In the genomic region with DNA sequence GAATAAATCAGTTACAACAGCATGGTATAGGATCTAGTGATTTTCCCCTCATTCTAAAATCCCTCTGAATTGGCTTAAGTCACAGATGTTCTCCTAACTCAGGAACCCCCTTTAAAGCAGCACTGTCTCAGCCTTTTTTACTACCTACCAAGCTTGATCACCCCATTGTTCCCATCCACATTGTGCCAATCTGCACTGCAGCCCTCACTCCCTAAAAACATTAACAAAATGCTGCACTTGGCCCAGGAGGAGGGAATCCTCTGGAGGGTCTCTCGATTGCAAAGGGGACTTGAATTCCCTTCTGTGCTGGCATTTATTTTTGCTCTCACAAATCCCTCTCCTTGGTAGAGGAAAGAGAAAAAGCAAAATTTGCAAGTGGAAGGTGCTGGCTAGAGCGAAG, we compare ENCODE assay signal across 18 cellular contexts.
DNase-seq lines count a peak whose midpoint lies in the region; ATAC-seq and TF ChIP-seq lines count a peak whose summit lies in the region.
"Had no signal": no experiment of that assay in that cellular context is flagged by ENCODE, and none has a peak within 500 bp of the region (broad histone marks: within the 10 kb centered on the region; RNA-seq: fewer than 3 reads in every experiment).

No MANE protein-coding gene starts in this region.

- H3K23ac ChIP-seq in mesendoderm (ENCODE audit: low read length), result no peak overlapping the region

- H3K4me3 Mint-ChIP-seq in GM23338 (no peak overlapping the region), brain (no peak overlapping the region), endodermal cell (no peak overlapping the region)
- H3K4me3 Mint-ChIP-seq: B cell; CD4-positive, alpha-beta T cell; CD8-positive, alpha-beta T cell had no signal

- 0 out of 2 replicates have a peak, but pooled peaks cover 3% of the 10 kb centered on the region for H3K4me1 ChIP-seq in GM23338 (ENCODE audit: insufficient read depth)
- no peaks in the 10 kb centered on the region for H3K4me1 ChIP-seq in endodermal cell (ENCODE audit: control insufficient read depth, insufficient read depth, low read length)
- peaks cover 0 to 9% of the 10 kb centered on the region in 2 donors for H3K4me1 ChIP-seq in ascending aorta
- no peaks in the 10 kb centered on the region for H3K4me1 ChIP-seq in mesendoderm (ENCODE audit: control insufficient read depth, low read depth, low read length)
- H3K4me1 ChIP-seq: A549; BLaER1 treated with 17β-estradiol and CSF1 and Interleukin-3, amounts not matched to agents 10 nM and 100 nM; Caco-2 had no signal

- peak; percentile 5 for DNase-seq in GM23338 (ENCODE audit: low spot score)
- no peak for DNase-seq in endodermal cell
- no peak for DNase-seq in ascending aorta (ENCODE audit: low spot score in 2 of 2)
- no peak for DNase-seq in coronary artery (ENCODE audit: low spot score)
- DNase-seq in mesendoderm, result no peak
- DNase-seq: AML-193; Caco-2; Calu3; CD4-positive, alpha-beta T cell; CD8-positive, alpha-beta T cell; DMS79 treated with DMSO at 0.1 percent for 48 hours; GF-D8 had no signal

- peaks cover 18% of the 10 kb centered on the region for H3K4me1 Mint-ChIP-seq in GM23338
- H3K4me1 Mint-ChIP-seq in brain, result peaks cover 53% of the 10 kb centered on the region
- H3K4me1 Mint-ChIP-seq in endodermal cell, result no peaks in the 10 kb centered on the region
- H3K4me1 Mint-ChIP-seq: B cell had no signal

- H3K4ac ChIP-seq in mesendoderm (ENCODE audit: low read depth, low read length), result no peak overlapping the region

- no peak overlapping the region for H2BK120ac ChIP-seq in mesendoderm (ENCODE audit: low read depth, low read length)

- H3K18ac ChIP-seq in mesendoderm (ENCODE audit: low read length), result no peak overlapping the region

- 0 out of 2 replicates have a peak overlapping the region, but pooled peaks have one; percentile 25 for H3K4me2 ChIP-seq in GM23338
- H3K4me2 ChIP-seq in mesendoderm (ENCODE audit: low read length), result no peak overlapping the region
- H3K4me2 ChIP-seq: A549; BLaER1 treated with 17β-estradiol and CSF1 and Interleukin-3, amounts not matched to agents 10 nM and 100 nM had no signal

- no peak overlapping the region for H2BK5ac ChIP-seq in mesendoderm (ENCODE audit: low read length)

- no peak overlapping the region for H2AK5ac ChIP-seq in mesendoderm (ENCODE audit: low read length)

- H2AFZ ChIP-seq in GM23338, result peak overlapping the region; percentile 7; the same call in 1 of the 2 replicates

- H3K79me1 ChIP-seq in mesendoderm (ENCODE audit: low read length), result no peaks in the 10 kb centered on the region

- H3K9me3 Mint-ChIP-seq in GM23338, result no peaks in the 10 kb centered on the region
- no peaks in the 10 kb centered on the region for H3K9me3 Mint-ChIP-seq in brain
- no peaks in the 10 kb centered on the region for H3K9me3 Mint-ChIP-seq in endodermal cell

- peak; percentile 61 for ATAC-seq in GM23338
- ATAC-seq: A549; CD8-positive, alpha-beta T cell had no signal

- H3K27me3 Mint-ChIP-seq in GM23338 (ENCODE audit: insufficient read depth, low read depth, poor library complexity) (no peaks in the 10 kb centered on the region), brain (no peaks in the 10 kb centered on the region), endodermal cell (ENCODE audit: insufficient read depth) (no peaks in the 10 kb centered on the region)
- H3K27me3 Mint-ChIP-seq: B cell; CD4-positive, alpha-beta T cell had no signal

- 78 to 81% methylated on average over 1 to 2 of the region's 2 CpGs for WGBS in endodermal cell (ENCODE audit: insufficient coverage in 1 of 2, insufficient read length in 1 of 2), 2 experiments
- no CpG with 5 or more reads among the region's 2 CpGs for WGBS in mesendoderm (ENCODE audit: extremely low coverage, insufficient coverage, low lambda C conversion rate)

- H2BK15ac ChIP-seq in mesendoderm (replicated peaks; ENCODE audit: low read depth), result no peak overlapping the region

- H3K27ac ChIP-seq in GM23338 (ENCODE audit: low read depth) (no peak overlapping the region; the same call in 1 of the 2 replicates), endodermal cell (ENCODE audit: low read depth, low read length) (no peak overlapping the region), ascending aorta (no peak overlapping the region), coronary artery (no peak overlapping the region), mesendoderm (ENCODE audit: low read depth, low read length) (no peak overlapping the region)
- H3K27ac ChIP-seq: 22Rv1; A549; BLaER1 treated with 17β-estradiol and CSF1 and Interleukin-3, amounts not matched to agents 10 nM and 100 nM; C4-2B had no signal

- no peak overlapping the region for H3K4me3 ChIP-seq in GM23338
- H3K4me3 ChIP-seq in endodermal cell (ENCODE audit: low read length), result no peak overlapping the region
- H3K4me3 ChIP-seq in ascending aorta, result no peak overlapping the region
- H3K4me3 ChIP-seq in coronary artery, result no peak overlapping the region
- no peak overlapping the region for H3K4me3 ChIP-seq in mesendoderm (ENCODE audit: low read length)
- H3K4me3 ChIP-seq: A549; BLaER1 treated with 17β-estradiol and CSF1 and Interleukin-3, amounts not matched to agents 10 nM and 100 nM had no signal

- H3K9ac ChIP-seq in endodermal cell (ENCODE audit: extremely low read depth, low read length, poor library complexity, severe bottlenecking), result no peak overlapping the region
- H3K9ac ChIP-seq in mesendoderm (ENCODE audit: low read length), result no peak overlapping the region
- H3K9ac ChIP-seq: BLaER1 treated with 17β-estradiol and CSF1 and Interleukin-3, amounts not matched to agents 10 nM and 100 nM had no signal

- no peaks in the 10 kb centered on the region for H3K36me3 ChIP-seq in GM23338 (ENCODE audit: insufficient read depth)
- H3K36me3 ChIP-seq in endodermal cell (ENCODE audit: control insufficient read depth, insufficient read depth, low read length), result no peaks in the 10 kb centered on the region
- no peaks in the 10 kb centered on the region for H3K36me3 ChIP-seq in ascending aorta
- H3K36me3 ChIP-seq in mesendoderm (ENCODE audit: control insufficient read depth, insufficient read depth, low read length), result no peaks in the 10 kb centered on the region
- H3K36me3 ChIP-seq: BLaER1 treated with 17β-estradiol and CSF1 and Interleukin-3, amounts not matched to agents 10 nM and 100 nM had no signal

- no peaks in the 10 kb centered on the region for H3K79me2 ChIP-seq in GM23338 (replicated peaks; ENCODE audit: insufficient read depth)
- no peaks in the 10 kb centered on the region for H3K79me2 ChIP-seq in mesendoderm (ENCODE audit: control insufficient read depth, insufficient read depth, low read length)

- H3K27ac Mint-ChIP-seq in GM23338 (no peak overlapping the region), brain (peak overlapping the region in 4 of 5 experiments; percentile 1 to 68 (median 49)), endodermal cell (peak overlapping the region; percentile 35)
- H3K27ac Mint-ChIP-seq: B cell; CD4-positive, alpha-beta T cell; CD8-positive, alpha-beta T cell had no signal

- H3K9me3 ChIP-seq in endodermal cell (ENCODE audit: control insufficient read depth, low read length) (no peaks in the 10 kb centered on the region), ascending aorta (no peaks in the 10 kb centered on the region)
- H3K9me3 ChIP-seq: A549; BLaER1 treated with 17β-estradiol and CSF1 and Interleukin-3, amounts not matched to agents 10 nM and 100 nM; Caco-2 had no signal

- no peak overlapping the region for H3K56ac ChIP-seq in mesendoderm (ENCODE audit: low read length)

- intact Hi-C loops in ascending aorta (cut with DNase I), result no loop called here

- H3F3A ChIP-seq in GM23338 (replicated peaks; ENCODE audit: low read depth), result no peaks in the 10 kb centered on the region

- H3K27me3 ChIP-seq in GM23338 (ENCODE audit: insufficient read depth), result no peaks in the 10 kb centered on the region
- no peaks in the 10 kb centered on the region for H3K27me3 ChIP-seq in endodermal cell (ENCODE audit: control insufficient read depth, insufficient read depth, low read length, poor library complexity, severe bottlenecking)
- no peaks in the 10 kb centered on the region for H3K27me3 ChIP-seq in ascending aorta
- no peaks in the 10 kb centered on the region for H3K27me3 ChIP-seq in mesendoderm (ENCODE audit: insufficient read depth, low read length, poor library complexity)
- H3K27me3 ChIP-seq: BLaER1 treated with 17β-estradiol and CSF1 and Interleukin-3, amounts not matched to agents 10 nM and 100 nM had no signal

- no peak for TF ChIP-seq CTCF in GM23338 (conservative IDR thresholded peaks at IDR 0.05; ENCODE audit: low read depth in 2 of 2)
- TF ChIP-seq CTCF in brain (conservative IDR thresholded peaks at IDR 0.05), result no peak
- no peak for TF ChIP-seq CTCF in endodermal cell (conservative IDR thresholded peaks at IDR 0.05)
- no peak for TF ChIP-seq CTCF in ascending aorta (IDR thresholded peaks at IDR 0.05)
- TF ChIP-seq CTCF in coronary artery (IDR thresholded peaks at IDR 0.05), result no peak

- no peak overlapping the region for H4K8ac ChIP-seq in mesendoderm (ENCODE audit: low read depth, low read length)

- no peaks in the 10 kb centered on the region for H4K20me1 ChIP-seq in GM23338 (replicated peaks; ENCODE audit: insufficient read depth)
- H4K20me1 ChIP-seq: BLaER1 treated with 17β-estradiol and CSF1 and Interleukin-3, amounts not matched to agents 10 nM and 100 nM had no signal

- no peak overlapping the region for H4K5ac ChIP-seq in mesendoderm (ENCODE audit: low read length)

- H3K36me3 Mint-ChIP-seq in GM23338 (ENCODE audit: low read depth) (no peaks in the 10 kb centered on the region; the same call in 2 of the 3 replicates), brain (no peaks in the 10 kb centered on the region), endodermal cell (ENCODE audit: low read depth) (no peaks in the 10 kb centered on the region)
- H3K36me3 Mint-ChIP-seq: CD8-positive, alpha-beta T cell had no signal

- H3K9me2 ChIP-seq in GM23338 (ENCODE audit: insufficient read depth), result no peaks in the 10 kb centered on the region

TF ChIP-seq in GM23338, 12 proteins besides CTCF, POLR2A, EP300 and RAD21 (continues in another document):
- no peak for TF ChIP-seq EZH2phosphoT487 (IDR thresholded peaks at IDR 0.05; ENCODE audit: unreplicated experiment)
- TF ChIP-seq, protein P1, sequence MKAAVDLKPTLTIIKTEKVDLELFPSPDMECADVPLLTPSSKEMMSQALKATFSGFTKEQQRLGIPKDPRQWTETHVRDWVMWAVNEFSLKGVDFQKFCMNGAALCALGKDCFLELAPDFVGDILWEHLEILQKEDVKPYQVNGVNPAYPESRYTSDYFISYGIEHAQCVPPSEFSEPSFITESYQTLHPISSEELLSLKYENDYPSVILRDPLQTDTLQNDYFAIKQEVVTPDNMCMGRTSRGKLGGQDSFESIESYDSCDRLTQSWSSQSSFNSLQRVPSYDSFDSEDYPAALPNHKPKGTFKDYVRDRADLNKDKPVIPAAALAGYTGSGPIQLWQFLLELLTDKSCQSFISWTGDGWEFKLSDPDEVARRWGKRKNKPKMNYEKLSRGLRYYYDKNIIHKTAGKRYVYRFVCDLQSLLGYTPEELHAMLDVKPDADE (IDR thresholded peaks at IDR 0.05), result no peak
- no peak for TF ChIP-seq ZNF331 (CRISPR knock-in tag; IDR thresholded peaks at IDR 0.05; ENCODE audit: low read depth)
